Comparison of ENCODE assay signal across 15 cellular contexts in the genomic region with DNA sequence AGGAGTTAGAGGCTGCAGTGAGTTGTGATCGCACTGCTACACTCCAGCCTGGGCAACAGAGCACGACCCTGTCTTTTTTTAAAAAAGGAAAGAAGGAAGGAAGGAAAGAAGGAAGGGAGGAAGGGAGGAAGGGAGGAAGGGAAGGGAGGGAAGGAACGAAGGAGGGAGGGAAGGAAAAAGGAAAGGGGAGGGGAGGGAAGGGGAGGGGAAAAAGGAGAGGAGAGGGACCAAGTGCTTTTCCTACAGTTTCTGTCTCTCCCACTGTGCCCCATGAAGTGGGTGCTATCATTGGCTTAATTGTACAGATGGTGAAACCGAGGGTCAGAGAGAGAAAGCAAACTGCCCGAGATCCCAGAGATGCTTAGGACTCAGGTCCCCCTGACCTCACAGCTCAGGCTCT. TPM values are rescaled to one million over a fixed set of nuclear protein-coding genes. Genes with fewer than 3 reads are reported as not detected.
DNase-seq lines count a peak whose midpoint lies in the region; ATAC-seq and TF ChIP-seq lines count a peak whose summit lies in the region.
"Had no signal": no experiment of that assay in that cellular context is flagged by ENCODE, and none has a peak within 500 bp of the region (broad histone marks: within the 10 kb centered on the region; RNA-seq: fewer than 3 reads in every experiment).

No MANE protein-coding gene starts in this region.

- no peaks in the 10 kb centered on the region for H3F3A ChIP-seq in GM23338 (replicated peaks; ENCODE audit: low read depth)

- no peak overlapping the region for H3K4me3 ChIP-seq in GM23338
- H3K4me3 ChIP-seq in mesendoderm (ENCODE audit: low read length) = no peak overlapping the region
- H3K4me3 ChIP-seq: Peyer's patch had no signal

- no peak overlapping the region for H2BK5ac ChIP-seq in mesendoderm (ENCODE audit: low read length)

- no peaks in the 10 kb centered on the region for H3K9me2 ChIP-seq in GM23338 (ENCODE audit: insufficient read depth)

- no peak overlapping the region for H4K8ac ChIP-seq in mesendoderm (ENCODE audit: low read depth, low read length)

- H2AK5ac ChIP-seq in mesendoderm (ENCODE audit: low read length) = no peak overlapping the region

- no peak for TF ChIP-seq CTCF in GM23338 (conservative IDR thresholded peaks at IDR 0.05; ENCODE audit: low read depth in 2 of 2)

- no peaks in the 10 kb centered on the region for H3K9me3 Mint-ChIP-seq in activated CD4-positive, alpha-beta memory T cell treated with anti-CD3 and anti-CD28 coated beads, Interleukin-2, amount 10 ng/mL, durations not matched to agents 7 days and 5 days
- H3K9me3 Mint-ChIP-seq in activated CD4-positive, alpha-beta memory T cell treated with anti-CD3 and anti-CD28 coated beads for 36 hours = no peaks in the 10 kb centered on the region
- peaks cover 2% of the 10 kb centered on the region; the same call in 1 of the 3 replicates for H3K9me3 Mint-ChIP-seq in GM23338

- H3K4me2 ChIP-seq in GM23338 = no peak overlapping the region
- H3K4me2 ChIP-seq in mesendoderm (ENCODE audit: low read length) = no peak overlapping the region
- H3K4me2 ChIP-seq: KMS-11 had no signal

- H2BK15ac ChIP-seq in mesendoderm (replicated peaks; ENCODE audit: low read depth) = no peak overlapping the region

- H3K18ac ChIP-seq in mesendoderm (ENCODE audit: low read length) = no peak overlapping the region

- H4K5ac ChIP-seq in mesendoderm (ENCODE audit: low read length) = no peak overlapping the region

- DNase-seq in activated CD4-positive, alpha-beta memory T cell treated with anti-CD3 and anti-CD28 coated beads, Interleukin-2, amount 10 ng/mL, durations not matched to agents 7 days and 5 days = no peak
- no peak for DNase-seq in activated CD4-positive, alpha-beta memory T cell treated with anti-CD3 and anti-CD28 coated beads for 36 hours
- DNase-seq in GM23338 (ENCODE audit: low spot score) = no peak
- DNase-seq in T-helper 17 cell = no peak
- no peak for DNase-seq in mesendoderm
- DNase-seq in AML-193 (lab: John Stamatoyannopoulos, UW) = no peak
- DNase-seq in NCI-H128 (lab: John Stamatoyannopoulos, UW; ENCODE audit: unreplicated experiment) = no peak
- DNase-seq: GOT3, NCI-H1048, NCI-H2081, NCI-H510A treated with DMSO at 0.1 percent for 48 hours had no signal

- H2BK120ac ChIP-seq in mesendoderm (ENCODE audit: low read depth, low read length) = no peak overlapping the region

- H3K79me1 ChIP-seq in mesendoderm (ENCODE audit: low read length) = no peaks in the 10 kb centered on the region

- H2AFZ ChIP-seq in GM23338 = peak overlapping the region; percentile 47; the same call in 1 of the 2 replicates

- H3K36me3 Mint-ChIP-seq in activated CD4-positive, alpha-beta memory T cell treated with anti-CD3 and anti-CD28 coated beads, Interleukin-2, amount 10 ng/mL, durations not matched to agents 7 days and 5 days (ENCODE audit: low read depth) = peaks cover 5% of the 10 kb centered on the region
- no peaks in the 10 kb centered on the region for H3K36me3 Mint-ChIP-seq in activated CD4-positive, alpha-beta memory T cell treated with anti-CD3 and anti-CD28 coated beads for 36 hours
- H3K36me3 Mint-ChIP-seq in GM23338 (ENCODE audit: low read depth) = no peaks in the 10 kb centered on the region
- peaks cover 1% of the 10 kb centered on the region for H3K36me3 Mint-ChIP-seq in T-helper 17 cell (ENCODE audit: low read depth)

- CTCF ChIA-PET in activated CD4-positive, alpha-beta memory T cell treated with anti-CD3 and anti-CD28 coated beads, Interleukin-2, amount 10 ng/mL, durations not matched to agents 7 days and 5 days (lab: Charles Lee) = interaction anchor here (0.6 to 1.4 kb wide), 3 partner anchors 27 to 227 kb away, joined by 3 to 4 read pairs (median 3); no protein-coding TSS in a partner anchor
- CTCF ChIA-PET in activated CD4-positive, alpha-beta memory T cell treated with anti-CD3 and anti-CD28 coated beads for 36 hours (lab: Charles Lee) = no interaction called here

- no peak overlapping the region for H3K9ac ChIP-seq in mesendoderm (ENCODE audit: low read length)
- H3K9ac ChIP-seq: KMS-11 had no signal

- H3K27ac Mint-ChIP-seq in activated CD4-positive, alpha-beta memory T cell treated with anti-CD3 and anti-CD28 coated beads, Interleukin-2, amount 10 ng/mL, durations not matched to agents 7 days and 5 days = peak overlapping the region; percentile 72
- H3K27ac Mint-ChIP-seq in activated CD4-positive, alpha-beta memory T cell treated with anti-CD3 and anti-CD28 coated beads for 36 hours = no peak overlapping the region
- H3K27ac Mint-ChIP-seq in GM23338 (no peak overlapping the region), T-helper 17 cell (peak overlapping the region; percentile 9)

- H4K20me1 ChIP-seq in GM23338 (replicated peaks; ENCODE audit: insufficient read depth) = no peaks in the 10 kb centered on the region

- no peak overlapping the region for H3K23ac ChIP-seq in mesendoderm (ENCODE audit: low read length)

- H3K27me3 ChIP-seq in GM23338 (ENCODE audit: insufficient read depth) = no peaks in the 10 kb centered on the region
- H3K27me3 ChIP-seq in mesendoderm (ENCODE audit: insufficient read depth, low read length, poor library complexity) = no peaks in the 10 kb centered on the region
- H3K27me3 ChIP-seq: Peyer's patch had no signal

- ATAC-seq in GM23338 (no peak), T-helper 17 cell (no peak), GM18511 (IDR thresholded peaks at IDR 0.05; ENCODE audit: unreplicated experiment) (no peak)
- ATAC-seq: Right ventricle myocardium inferior had no signal

- H3K27ac ChIP-seq in GM23338 (ENCODE audit: low read depth) (no peak overlapping the region), mesendoderm (ENCODE audit: low read depth, low read length) (no peak overlapping the region)
- H3K27ac ChIP-seq: KMS-11, Peyer's patch had no signal

- intact Hi-C loops in activated CD4-positive, alpha-beta memory T cell treated with anti-CD3 and anti-CD28 coated beads for 36 hours (cut with micrococcal nuclease) = no loop called here

- peak overlapping the region; percentile 9 for H3K4me3 Mint-ChIP-seq in activated CD4-positive, alpha-beta memory T cell treated with anti-CD3 and anti-CD28 coated beads, Interleukin-2, amount 10 ng/mL, durations not matched to agents 7 days and 5 days
- no peak overlapping the region for H3K4me3 Mint-ChIP-seq in activated CD4-positive, alpha-beta memory T cell treated with anti-CD3 and anti-CD28 coated beads for 36 hours
- H3K4me3 Mint-ChIP-seq in GM23338 (no peak overlapping the region), T-helper 17 cell (no peak overlapping the region)

- H3K36me3 ChIP-seq in GM23338 (ENCODE audit: insufficient read depth) (no peaks in the 10 kb centered on the region), mesendoderm (ENCODE audit: control insufficient read depth, insufficient read depth, low read length) (no peaks in the 10 kb centered on the region)
- H3K36me3 ChIP-seq: Peyer's patch had no signal

- H3K27me3 Mint-ChIP-seq in activated CD4-positive, alpha-beta memory T cell treated with anti-CD3 and anti-CD28 coated beads, Interleukin-2, amount 10 ng/mL, durations not matched to agents 7 days and 5 days = no peaks in the 10 kb centered on the region
- no peaks in the 10 kb centered on the region for H3K27me3 Mint-ChIP-seq in activated CD4-positive, alpha-beta memory T cell treated with anti-CD3 and anti-CD28 coated beads for 36 hours
- H3K27me3 Mint-ChIP-seq in GM23338 (ENCODE audit: insufficient read depth, low read depth, poor library complexity) (peaks cover 19% of the 10 kb centered on the region), T-helper 17 cell (peaks cover 10% of the 10 kb centered on the region)

- H3K4ac ChIP-seq in mesendoderm (ENCODE audit: low read depth, low read length) = no peak overlapping the region

- H3K4me1 ChIP-seq in GM23338 (ENCODE audit: insufficient read depth) = peaks cover 26% of the 10 kb centered on the region
- H3K4me1 ChIP-seq in mesendoderm (ENCODE audit: control insufficient read depth, low read depth, low read length) = peaks cover 8% of the 10 kb centered on the region

- POLR2A ChIA-PET in activated CD4-positive, alpha-beta memory T cell treated with anti-CD3 and anti-CD28 coated beads, Interleukin-2, amount 10 ng/mL, durations not matched to agents 7 days and 5 days (lab: Charles Lee) = interaction anchor here (0.6 to 2.1 kb wide), 8 partner anchors 15 to 157 kb away, joined by 3 to 7 read pairs (median 3); partner anchors contain the start of gene SOCS1
- POLR2A ChIA-PET in activated CD4-positive, alpha-beta memory T cell treated with anti-CD3 and anti-CD28 coated beads for 36 hours (lab: Charles Lee) = interaction anchor here (0.8 kb wide), 1 partner anchor 146 kb away, joined by 3 read pairs; no protein-coding TSS in a partner anchor

- H3K79me2 ChIP-seq in GM23338 (replicated peaks; ENCODE audit: insufficient read depth) (no peaks in the 10 kb centered on the region), mesendoderm (ENCODE audit: control insufficient read depth, insufficient read depth, low read length) (no peaks in the 10 kb centered on the region)

- H3K4me1 Mint-ChIP-seq in activated CD4-positive, alpha-beta memory T cell treated with anti-CD3 and anti-CD28 coated beads, Interleukin-2, amount 10 ng/mL, durations not matched to agents 7 days and 5 days = peaks cover 81% of the 10 kb centered on the region
- peaks cover 21% of the 10 kb centered on the region for H3K4me1 Mint-ChIP-seq in activated CD4-positive, alpha-beta memory T cell treated with anti-CD3 and anti-CD28 coated beads for 36 hours (ENCODE audit: low read depth)
- H3K4me1 Mint-ChIP-seq in GM23338 = peaks cover 32% of the 10 kb centered on the region
- peaks cover 17% of the 10 kb centered on the region for H3K4me1 Mint-ChIP-seq in T-helper 17 cell

- H3K56ac ChIP-seq in mesendoderm (ENCODE audit: low read length) = peak overlapping the region; percentile 19

- no CpG with 5 or more reads among the region's 5 CpGs for WGBS in mesendoderm (ENCODE audit: extremely low coverage, insufficient coverage, low lambda C conversion rate)

- H3K9me3 ChIP-seq in T-helper 17 cell (ENCODE audit: control insufficient read depth, low read length, poor library complexity, severe bottlenecking) = no peaks in the 10 kb centered on the region
- H3K9me3 ChIP-seq: Peyer's patch had no signal

TF ChIP-seq in GM23338, 12 proteins besides CTCF, POLR2A, EP300 and RAD21:
- TF ChIP-seq EZH2 (IDR thresholded peaks at IDR 0.05; ENCODE audit: low read depth, unreplicated experiment) (no peak), POLR2AphosphoS5 (IDR thresholded peaks at IDR 0.05; ENCODE audit: low read depth) (no peak), JUNB (IDR thresholded peaks at IDR 0.05; ENCODE audit: unreplicated experiment) (no peak)

RNA-seq across cellular contexts. Expression of gene SOCS1, which starts 57.6 kb away (rescaled TPM):
- 100 to 1,000 TPM; 136 to 142 TPM for total RNA-seq in activated CD4-positive, alpha-beta memory T cell treated with anti-CD3 and anti-CD28 coated beads, Interleukin-2, amount 10 ng/mL, durations not matched to agents 7 days and 5 days
- 100 to 1,000 TPM; 146 to 152 TPM for total RNA-seq in activated CD4-positive, alpha-beta memory T cell treated with anti-CD3 and anti-CD28 coated beads for 36 hours
- total RNA-seq in GM23338 (2014; rRNA removed; shearing (Covaris generic)) = 79.2 and 84.7 TPM in 2 replicates
- polyA plus RNA-seq in GM23338 (2016; fragmentation: Nextera tagmentation; extraction: Ambion mirVana) = 104 and 108 TPM in 2 replicates
- total RNA-seq in T-helper 17 cell = 10 to 100 TPM; 42.1 to 49.5 TPM
- polyA plus RNA-seq in mesendoderm (2013, experiment 1 of 2) = 62.9 TPM
- 59.7 TPM for polyA plus RNA-seq in mesendoderm (2013, experiment 2 of 2)

Comparison
In these comparisons a context has a peak if more than half of its experiments do, and no peak if none do; other contexts are left out.
1. H3K27ac Mint-ChIP-seq: peak in activated CD4-positive, alpha-beta memory T cell treated with anti-CD3 and anti-CD28 coated beads, Interleukin-2, amount 10 ng/mL, durations not matched to agents 7 days and 5 days (single experiment) and T-helper 17 cell (single experiment); none in activated CD4-positive, alpha-beta memory T cell treated with anti-CD3 and anti-CD28 coated beads for 36 hours (single experiment) and GM23338 (single experiment).